24 cellular contexts compared by ENCODE assay signal in the genomic region with DNA sequence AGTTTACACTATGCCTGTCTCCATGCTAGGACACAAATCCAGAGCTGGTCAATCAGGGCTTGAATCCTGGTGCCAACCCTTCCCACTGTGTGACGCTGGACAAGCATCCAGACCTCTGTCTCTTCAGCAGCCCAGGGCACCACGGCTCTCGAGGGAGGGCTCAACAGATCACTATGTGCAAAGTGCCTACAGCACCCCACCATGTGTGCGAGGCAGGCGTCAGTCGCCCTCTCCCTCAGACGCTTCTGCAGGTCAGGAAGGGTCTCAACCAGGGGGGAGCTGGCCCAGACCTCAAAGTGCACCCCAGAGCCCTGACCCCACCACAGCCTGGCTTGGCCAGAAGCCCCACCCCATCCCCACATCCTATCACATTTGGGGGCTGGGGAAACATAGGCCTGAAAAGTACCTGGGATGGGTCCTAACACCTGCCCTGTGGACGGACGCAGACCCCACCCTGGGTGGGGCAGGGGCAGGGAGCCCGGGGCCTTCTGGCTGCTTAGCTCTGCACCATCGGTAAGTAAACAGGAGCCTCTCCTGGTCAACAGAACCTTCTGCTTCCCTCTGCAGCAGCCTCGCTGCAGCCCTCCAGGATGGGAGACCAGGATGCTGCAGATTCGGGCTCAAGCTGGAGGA. TPM values are rescaled to one million over a fixed set of nuclear protein-coding genes. Genes with fewer than 3 reads are reported as not detected.
DNase-seq lines count a peak whose midpoint lies in the region; ATAC-seq and TF ChIP-seq lines count a peak whose summit lies in the region.
"Had no signal": no experiment of that assay in that cellular context is flagged by ENCODE, and none has a peak within 500 bp of the region (broad histone marks: within the 10 kb centered on the region; RNA-seq: fewer than 3 reads in every experiment).

No MANE protein-coding gene starts in this region.

- TF ChIP-seq EP300 in suprapubic skin (IDR thresholded peaks at IDR 0.05), result no peak

- no peak for ATAC-seq in activated CD8-positive, alpha-beta memory T cell treated with anti-CD3 and anti-CD28 coated beads, Interleukin-2, amount 10 ng/mL, durations not matched to agents 7 days and 5 days
- peak; percentile 38 for ATAC-seq in mucosa of descending colon
- no peak for ATAC-seq in SK-N-SH treated with all-trans-retinoic acid at 6 μM for 48 hours
- ATAC-seq: naive thymus-derived CD4-positive, alpha-beta T cell had no signal

- H3K4me3 ChIP-seq in mucosa of descending colon, result no peak overlapping the region
- H3K4me3 ChIP-seq in suprapubic skin, result no peak overlapping the region
- H3K4me3 ChIP-seq: ascending aorta, GM23248, K562, MG63, upper lobe of left lung had no signal

- H3K27me3 ChIP-seq in suprapubic skin, result peaks cover 64% of the 10 kb centered on the region

- no peaks in the 10 kb centered on the region for H3K9me3 ChIP-seq in mucosa of descending colon
- H3K9me3 ChIP-seq in suprapubic skin, result no peaks in the 10 kb centered on the region
- H3K9me3 ChIP-seq: ascending aorta, MG63, upper lobe of left lung had no signal

- no peak overlapping the region for H3K27ac ChIP-seq in suprapubic skin
- H3K27ac ChIP-seq: ascending aorta, GM23248, upper lobe of left lung had no signal

- H3K4me3 Mint-ChIP-seq in activated CD8-positive, alpha-beta memory T cell treated with anti-CD3 and anti-CD28 coated beads, Interleukin-2, amount 10 ng/mL, durations not matched to agents 7 days and 5 days, result no peak overlapping the region
- no peak overlapping the region for H3K4me3 Mint-ChIP-seq in chondrocyte (ENCODE audit: unreplicated experiment)
- H3K4me3 Mint-ChIP-seq: activated CD4-positive, alpha-beta T cell treated with anti-CD3 and anti-CD28 coated beads, Interleukin-2, amount 10 ng/mL, durations not matched to agents 24 days and 14 days; activated naive CD8-positive, alpha-beta T cell; activated T-helper 1 cell treated with anti-CD3 and anti-CD28 coated beads, Interleukin-12 subunit alpha, Interleukin-12 subunit beta, Interleukin-2, Interleukin-4 antibody, amounts not matched to agents 30 ng/mL and 10 ng/mL and 1 ng/mL, durations not matched to agents 14 hours and 24 hours and 36 hours; B cell; naive thymus-derived CD4-positive, alpha-beta T cell; T-helper 1 cell treated with Interleukin-12 subunit alpha and Interleukin-12 subunit beta and Interleukin-4 antibody, amounts not matched to agents 30 μg/mL and 1 μg/mL, for 36 hours had no signal

- H3K9me3 Mint-ChIP-seq in activated CD8-positive, alpha-beta memory T cell treated with anti-CD3 and anti-CD28 coated beads, Interleukin-2, amount 10 ng/mL, durations not matched to agents 7 days and 5 days (ENCODE audit: low read depth), result no peaks in the 10 kb centered on the region
- no peaks in the 10 kb centered on the region for H3K9me3 Mint-ChIP-seq in chondrocyte (ENCODE audit: low read depth)
- H3K9me3 Mint-ChIP-seq: activated CD4-positive, alpha-beta T cell treated with anti-CD3 and anti-CD28 coated beads, Interleukin-2, amount 10 ng/mL, durations not matched to agents 24 days and 14 days; activated T-helper 1 cell treated with anti-CD3 and anti-CD28 coated beads, Interleukin-12 subunit alpha, Interleukin-12 subunit beta, Interleukin-2, Interleukin-4 antibody, amounts not matched to agents 30 ng/mL and 10 ng/mL and 1 ng/mL, durations not matched to agents 14 hours and 24 hours and 36 hours; T-helper 1 cell treated with Interleukin-12 subunit alpha and Interleukin-12 subunit beta and Interleukin-4 antibody, amounts not matched to agents 30 μg/mL and 1 μg/mL, for 36 hours had no signal

- H3K36me3 Mint-ChIP-seq in activated CD8-positive, alpha-beta memory T cell treated with anti-CD3 and anti-CD28 coated beads, Interleukin-2, amount 10 ng/mL, durations not matched to agents 7 days and 5 days, result no peaks in the 10 kb centered on the region
- H3K36me3 Mint-ChIP-seq in chondrocyte (ENCODE audit: low read depth), result no peaks in the 10 kb centered on the region
- H3K36me3 Mint-ChIP-seq: activated naive CD8-positive, alpha-beta T cell had no signal

- peaks cover 10% of the 10 kb centered on the region for H3K27me3 Mint-ChIP-seq in activated CD8-positive, alpha-beta memory T cell treated with anti-CD3 and anti-CD28 coated beads, Interleukin-2, amount 10 ng/mL, durations not matched to agents 7 days and 5 days
- peaks cover 7% of the 10 kb centered on the region for H3K27me3 Mint-ChIP-seq in chondrocyte (ENCODE audit: low read depth)

- TF ChIP-seq CTCF in chondrocyte (IDR thresholded peaks at IDR 0.05) (no peak), mucosa of descending colon (IDR thresholded peaks at IDR 0.05) (no peak), suprapubic skin (IDR thresholded peaks at IDR 0.05) (no peak)

- peaks cover 3% of the 10 kb centered on the region for H3K4me1 Mint-ChIP-seq in activated CD8-positive, alpha-beta memory T cell treated with anti-CD3 and anti-CD28 coated beads, Interleukin-2, amount 10 ng/mL, durations not matched to agents 7 days and 5 days
- H3K4me1 Mint-ChIP-seq in chondrocyte (ENCODE audit: low read depth), result peaks cover 6% of the 10 kb centered on the region

- DNase-seq in activated CD8-positive, alpha-beta memory T cell treated with anti-CD3 and anti-CD28 coated beads, Interleukin-2, amount 50 U/mL, for 4 hours, result peak; percentile 8
- no peak for DNase-seq in activated CD8-positive, alpha-beta memory T cell treated with anti-CD3 and anti-CD28 coated beads, Interleukin-2, amount 10 ng/mL, durations not matched to agents 7 days and 5 days
- DNase-seq in chondrocyte (ENCODE audit: low spot score) (peak; percentile 72), mucosa of descending colon (peak in 1 of 3 donors; percentile 40), suprapubic skin (ENCODE audit: low spot score in 2 of 2) (peak; percentile 42 to 69), NAMALWA (ENCODE audit: low spot score) (no peak)
- DNase-seq in activated CD4-positive, CD25-positive, alpha-beta regulatory T cell treated with anti-CD3 and anti-CD28 coated beads, Interleukin-2, amount 50 U/mL, for 72 hours, result no peak
- DNase-seq: activated CD4-positive, alpha-beta T cell treated with anti-CD3 and anti-CD28 coated beads, Interleukin-2, amount 10 ng/mL, durations not matched to agents 24 days and 14 days; DMS79; GF-D8; GM23248; MG63; naive thymus-derived CD4-positive, alpha-beta T cell; NCI-H1417 treated with DMSO at 0.1 percent for 48 hours; RPMI8226; stimulated activated CD4-positive, alpha-beta T cell treated with anti-CD3 and anti-CD28 coated beads, Interleukin-1b, Interleukin-23, amount 100 ng/mL, for 48 hours had no signal

- no peak overlapping the region for H3K27ac Mint-ChIP-seq in activated CD8-positive, alpha-beta memory T cell treated with anti-CD3 and anti-CD28 coated beads, Interleukin-2, amount 10 ng/mL, durations not matched to agents 7 days and 5 days
- H3K27ac Mint-ChIP-seq in chondrocyte (ENCODE audit: unreplicated experiment), result no peak overlapping the region
- H3K27ac Mint-ChIP-seq: activated CD4-positive, alpha-beta T cell treated with anti-CD3 and anti-CD28 coated beads, Interleukin-2, amount 10 ng/mL, durations not matched to agents 24 days and 14 days; activated naive CD8-positive, alpha-beta T cell; activated T-helper 1 cell treated with anti-CD3 and anti-CD28 coated beads, Interleukin-12 subunit alpha, Interleukin-12 subunit beta, Interleukin-2, Interleukin-4 antibody, amounts not matched to agents 30 ng/mL and 10 ng/mL and 1 ng/mL, durations not matched to agents 14 hours and 24 hours and 36 hours; B cell; naive thymus-derived CD4-positive, alpha-beta T cell; T-helper 1 cell treated with Interleukin-12 subunit alpha and Interleukin-12 subunit beta and Interleukin-4 antibody, amounts not matched to agents 30 μg/mL and 1 μg/mL, for 36 hours had no signal

- CTCF ChIA-PET in activated CD8-positive, alpha-beta memory T cell treated with anti-CD3 and anti-CD28 coated beads, Interleukin-2, amount 10 ng/mL, durations not matched to agents 7 days and 5 days (lab: Charles Lee), result no interaction called here

- H3K36me3 ChIP-seq in mucosa of descending colon (ENCODE audit: low read depth) (no peaks in the 10 kb centered on the region), suprapubic skin (no peaks in the 10 kb centered on the region)
- H3K36me3 ChIP-seq: ascending aorta, MG63 had no signal

- no peak for TF ChIP-seq POLR2A in suprapubic skin (IDR thresholded peaks at IDR 0.05)

- 62% methylated on average over 7 of the region's 13 CpGs for WGBS in suprapubic skin

- H3K4me1 ChIP-seq in mucosa of descending colon (ENCODE audit: low read depth), result peaks cover 8% of the 10 kb centered on the region
- peaks cover 22% of the 10 kb centered on the region for H3K4me1 ChIP-seq in suprapubic skin

- intact Hi-C loops in mucosa of descending colon (cut with DNase I, micrococcal nuclease), result no loop called here

TF ChIP-seq in SK-N-SH treated with all-trans-retinoic acid at 6 μM for 48 hours, 23 proteins besides CTCF, POLR2A, EP300 and RAD21 (continues in another document):
- no peak for TF ChIP-seq PPARA (CRISPR knock-in tag; IDR thresholded peaks at IDR 0.05; ENCODE audit: borderline replicate concordance)
- no peak for TF ChIP-seq ZNF565 (CRISPR knock-in tag; conservative IDR thresholded peaks at IDR 0.05; ENCODE audit: low read depth)
- no peak for TF ChIP-seq ZNF8 (CRISPR knock-in tag; IDR thresholded peaks at IDR 0.05)
- TF ChIP-seq ZFP30 (CRISPR knock-in tag; IDR thresholded peaks at IDR 0.05), result no peak
- no peak for TF ChIP-seq ESRRG (CRISPR knock-in tag; IDR thresholded peaks at IDR 0.05)

RNA-seq across cellular contexts. Expression of gene C2CD4C, which starts 2.9 kb away (rescaled TPM):
- total RNA-seq in activated CD8-positive, alpha-beta memory T cell treated with anti-CD3 and anti-CD28 coated beads, Interleukin-2, amount 10 ng/mL, durations not matched to agents 7 days and 5 days, result not detected
- total RNA-seq in chondrocyte, result 1.1 to 1.4 TPM (median 1.4 TPM) in 3 replicates
- total RNA-seq in mucosa of descending colon, result 1 to 10 TPM in 1 of 3 donors, under 1 TPM in 2; 0.17 to 1.7 (median 0.65) TPM
- total RNA-seq in suprapubic skin, result 1 to 10 TPM in 1 of 4 donors, under 1 TPM in 3; 0.13 to 2.3 (median 0.52) TPM
- total RNA-seq: B cell; K562; naive thymus-derived CD4-positive, alpha-beta T cell had no signal

RNA-seq across cellular contexts. Expression of gene SHC2, which starts 49.0 kb away (rescaled TPM):
- not detected for total RNA-seq in activated CD8-positive, alpha-beta memory T cell treated with anti-CD3 and anti-CD28 coated beads, Interleukin-2, amount 10 ng/mL, durations not matched to agents 7 days and 5 days
- 26.9 to 50.9 TPM (median 47.8 TPM) in 3 replicates for total RNA-seq in chondrocyte
- 10 to 100 TPM in 1 of 3 donors, 1 to 10 TPM in 2; 5.3 to 39.3 (median 6.0) TPM for total RNA-seq in mucosa of descending colon
- 10 to 100 TPM; 16.3 to 40.7 (median 19.6) TPM for total RNA-seq in suprapubic skin
- total RNA-seq: activated CD4-positive, alpha-beta T cell treated with anti-CD3 and anti-CD28 coated beads, Interleukin-2, amount 10 ng/mL, durations not matched to agents 24 days and 14 days; activated T-helper 1 cell treated with anti-CD3 and anti-CD28 coated beads, Interleukin-12 subunit alpha, Interleukin-12 subunit beta, Interleukin-2, Interleukin-4 antibody, amounts not matched to agents 30 ng/mL and 10 ng/mL and 1 ng/mL, durations not matched to agents 14 hours and 24 hours and 36 hours; B cell; GM23248 had no signal

Comparison
In these comparisons a context has a peak if more than half of its experiments do, and no peak if none do; other contexts are left out.
1. DNase-seq: peak in activated CD8-positive, alpha-beta memory T cell treated with anti-CD3 and anti-CD28 coated beads, Interleukin-2, amount 50 U/mL, for 4 hours (single experiment), chondrocyte (single experiment) and suprapubic skin (2 of 2); none in activated CD8-positive, alpha-beta memory T cell treated with anti-CD3 and anti-CD28 coated beads, Interleukin-2, amount 10 ng/mL, durations not matched to agents 7 days and 5 days (single experiment), NAMALWA (single experiment) and activated CD4-positive, CD25-positive, alpha-beta regulatory T cell treated with anti-CD3 and anti-CD28 coated beads, Interleukin-2, amount 50 U/mL, for 72 hours (single experiment).
2. RNA of gene SHC2, which starts 49.0 kb away (total RNA-seq): 26.9 to 50.9 TPM in chondrocyte, 16.3 to 40.7 TPM in suprapubic skin and 5.3 to 39.3 TPM in mucosa of descending colon; not detected in activated CD8-positive, alpha-beta memory T cell treated with anti-CD3 and anti-CD28 coated beads, Interleukin-2, amount 10 ng/mL, durations not matched to agents 7 days and 5 days; every median in the first group is over 4 times any median in the second.